In genomic region chr16:84414789-84415326, GRCh38 we compare ENCODE assay signal across 1 cellular context.
TF ChIP-seq lines count a peak whose summit lies in the region.

No MANE protein-coding gene starts in this region.

TF ChIP-seq in HepG2, 621 proteins besides CTCF, POLR2A, EP300 and RAD21 (continued from another document and continues in another):
- TF ChIP-seq ZNF580 (CRISPR knock-in tag; IDR thresholded peaks at IDR 0.05; ENCODE audit: borderline replicate concordance, low read depth) (peak; percentile 86; the same call in 1 of the 2 replicates), BCL6 (CRISPR knock-in tag; IDR thresholded peaks at IDR 0.05) (peak; percentile 92), PAXIP1 (CRISPR knock-in tag; conservative IDR thresholded peaks at IDR 0.05) (peak; percentile 89), SRY (CRISPR knock-in tag; IDR thresholded peaks at IDR 0.05) (0 out of 2 replicates have a peak, but pooled peaks have one; percentile 76), MXD3 (CRISPR knock-in tag; IDR thresholded peaks at IDR 0.05) (0 out of 2 replicates have a peak, but pooled peaks have one; percentile 65), EEA1 (CRISPR knock-in tag; IDR thresholded peaks at IDR 0.05; ENCODE audit: borderline replicate concordance) (peak; percentile 67; the same call in 1 of the 2 replicates), SMAD3 (CRISPR knock-in tag; IDR thresholded peaks at IDR 0.05) (peak; percentile 89), ISL2 (CRISPR knock-in tag; IDR thresholded peaks at IDR 0.05) (peak; percentile 86), KLF15 (CRISPR knock-in tag; IDR thresholded peaks at IDR 0.05; ENCODE audit: borderline replicate concordance) (0 out of 2 replicates have a peak, but pooled peaks have one; percentile 25), ZNF670 (CRISPR knock-in tag; IDR thresholded peaks at IDR 0.05; ENCODE audit: borderline replicate concordance) (no peak), ARID4A (CRISPR knock-in tag; IDR thresholded peaks at IDR 0.05; ENCODE audit: borderline replicate concordance) (peak; percentile 56; the same call in 1 of the 2 replicates), KLF11 (CRISPR knock-in tag; IDR thresholded peaks at IDR 0.05) (no peak), TARDBP (CRISPR knock-in tag; IDR thresholded peaks at IDR 0.05) (peak; percentile 74; the same call in 1 of the 2 replicates), ZNF24 (IDR thresholded peaks at IDR 0.05) (no peak), AHDC1 (CRISPR knock-in tag; IDR thresholded peaks at IDR 0.05; ENCODE audit: borderline replicate concordance) (peak; percentile 91), CREM (IDR thresholded peaks at IDR 0.05) (peak; percentile 65), CREM (CRISPR knock-in tag; IDR thresholded peaks at IDR 0.05) (no peak), ZNF644 (CRISPR knock-in tag; IDR thresholded peaks at IDR 0.05; ENCODE audit: low read depth) (peak; percentile 78; the same call in 1 of the 2 replicates), ZNF878 (CRISPR knock-in tag; IDR thresholded peaks at IDR 0.05) (0 out of 2 replicates have a peak, but pooled peaks have one; percentile 18), SETDB1 (CRISPR knock-in tag; IDR thresholded peaks at IDR 0.05; ENCODE audit: borderline replicate concordance) (no peak), NFATC3 (CRISPR knock-in tag; IDR thresholded peaks at IDR 0.05) (no peak), NR2F6 (IDR thresholded peaks at IDR 0.05) (peak; percentile 96), NR2F6 (CRISPR knock-in tag; IDR thresholded peaks at IDR 0.05) (peak; percentile 98), TCF12 (IDR thresholded peaks at IDR 0.05) (no peak), TCF12 (CRISPR knock-in tag; IDR thresholded peaks at IDR 0.05) (no peak), KLF16 (CRISPR knock-in tag; IDR thresholded peaks at IDR 0.05) (peak in 1 of 2 experiments; percentile 96; a peak in 2 of 4 replicates), U2AF1 (optimal IDR thresholded peaks at IDR 0.05; ENCODE audit: low read depth, low read length) (no peak), MLXIP (CRISPR knock-in tag; IDR thresholded peaks at IDR 0.05; ENCODE audit: borderline replicate concordance) (peak; percentile 98), REPIN1 (CRISPR knock-in tag; IDR thresholded peaks at IDR 0.05; ENCODE audit: borderline replicate concordance, low read depth) (0 out of 2 replicates have a peak, but pooled peaks have one; percentile 56), MEIS2 (CRISPR knock-in tag; IDR thresholded peaks at IDR 0.05) (peak; percentile 82), SALL2 (CRISPR knock-in tag; IDR thresholded peaks at IDR 0.05) (0 out of 2 replicates have a peak, but pooled peaks have one; percentile 33), ZNF124 (CRISPR knock-in tag; IDR thresholded peaks at IDR 0.05) (no peak; the same call in 1 of the 2 replicates), PPARG (CRISPR knock-in tag; conservative IDR thresholded peaks at IDR 0.05) (peak; percentile 79), ZNF496 (CRISPR knock-in tag; IDR thresholded peaks at IDR 0.05; ENCODE audit: insufficient replicate concordance) (no peak), ATAD3A (CRISPR knock-in tag; IDR thresholded peaks at IDR 0.05) (no peak), GRHL1 (CRISPR knock-in tag; conservative IDR thresholded peaks at IDR 0.05) (no peak), ZNF543 (CRISPR knock-in tag; IDR thresholded peaks at IDR 0.05) (0 out of 2 replicates have a peak, but pooled peaks have one; percentile 74), ZNF883 (CRISPR knock-in tag; IDR thresholded peaks at IDR 0.05; ENCODE audit: not compliant biosample characterization) (peak; percentile 58), ZNF232 (CRISPR knock-in tag; IDR thresholded peaks at IDR 0.05; ENCODE audit: borderline replicate concordance) (peak; percentile 98), ZNF143 (CRISPR knock-in tag; IDR thresholded peaks at IDR 0.05) (peak; percentile 36; the same call in 1 of the 2 replicates), ZNF335 (CRISPR knock-in tag; IDR thresholded peaks at IDR 0.05) (0 out of 2 replicates have a peak, but pooled peaks have one; percentile 23), ZNF572 (CRISPR knock-in tag; IDR thresholded peaks at IDR 0.05) (no peak; the same call in 1 of the 2 replicates), SAP130 (CRISPR knock-in tag; IDR thresholded peaks at IDR 0.05; ENCODE audit: low read depth) (peak; percentile 87), HNRNPH1 (optimal IDR thresholded peaks at IDR 0.05; ENCODE audit: low read depth, low read length) (no peak), MAX (IDR thresholded peaks at IDR 0.05) (peak; percentile 95), ZNF331 (CRISPR knock-in tag; IDR thresholded peaks at IDR 0.05) (peak; percentile 96; the same call in 1 of the 2 replicates)
